8 cellular contexts compared by ENCODE assay signal in the genomic region with DNA sequence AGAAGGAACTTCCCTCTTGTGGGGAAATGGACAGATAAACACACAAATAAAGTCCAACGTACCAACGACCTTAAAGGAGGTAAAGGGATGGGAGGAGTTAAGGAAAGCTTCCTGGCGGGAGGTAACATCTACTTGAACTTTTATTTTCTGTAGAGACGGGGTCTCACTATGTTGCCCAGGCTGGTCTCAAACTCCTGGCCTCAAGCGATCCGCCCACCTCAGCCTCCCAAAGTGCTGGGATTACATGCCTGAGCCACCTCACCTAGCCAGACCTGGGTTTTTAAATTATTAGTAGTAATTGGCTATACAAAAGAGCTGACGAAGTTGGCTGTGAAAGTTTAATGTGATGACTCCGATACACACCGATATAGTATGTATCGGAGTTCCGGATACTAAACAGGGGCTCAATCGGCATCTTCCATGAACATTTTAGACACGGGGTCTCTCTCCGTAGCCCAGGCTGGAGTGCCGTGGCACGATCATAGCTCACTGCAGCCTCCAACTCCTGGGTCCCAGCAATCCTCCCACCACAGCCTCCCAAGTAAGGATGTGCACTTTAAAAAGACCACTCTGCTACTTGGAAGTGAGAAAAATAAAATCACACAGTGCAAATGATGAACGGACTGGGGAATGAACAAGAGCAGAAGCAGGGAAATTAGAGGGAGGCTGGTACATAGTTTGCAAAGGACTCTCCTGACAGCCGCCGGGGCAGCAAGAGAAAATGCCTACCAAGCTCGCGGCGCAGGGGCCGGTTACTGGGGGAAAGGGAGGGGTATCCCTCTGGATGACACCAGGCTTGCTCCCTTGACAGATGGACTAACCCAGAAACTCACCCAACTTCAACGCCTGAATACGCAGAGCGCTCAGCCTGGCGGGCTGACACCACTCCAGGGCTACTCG. TPM values are rescaled to one million over a fixed set of nuclear protein-coding genes. Genes with fewer than 3 reads are reported as not detected.
DNase-seq lines count a peak whose midpoint lies in the region; ATAC-seq and TF ChIP-seq lines count a peak whose summit lies in the region.

No MANE protein-coding gene starts in this region.

- peaks cover 54% of the 10 kb centered on the region for H3K79me2 ChIP-seq in osteoblast (ENCODE audit: insufficient read depth, low read length)

- peak overlapping the region; percentile 91 for H3K27ac ChIP-seq in osteoblast (ENCODE audit: low read depth, low read length)

- ATAC-seq in HG03469 (IDR thresholded peaks at IDR 0.05; ENCODE audit: unreplicated experiment) (no peak), GM21717 (IDR thresholded peaks at IDR 0.05; ENCODE audit: unreplicated experiment) (no peak)

- H3K27me3 Mint-ChIP-seq in Caco-2 (ENCODE audit: insufficient read depth, unreplicated experiment): no peaks in the 10 kb centered on the region

- TSS peak; percentile 48 for BruUV-seq in Caco-2 (replicated peaks; lab: Mats Ljungman, UMichigan)

- peak overlapping the region; percentile 96 for H3K4me3 Mint-ChIP-seq in Caco-2 (ENCODE audit: unreplicated experiment)

- DNase-seq in Caco-2: no peak
- DNase-seq in NT2/D1 (ENCODE audit: low read depth, low spot score): no peak
- DNase-seq in osteoblast (ENCODE audit: insufficient read length, low spot score, missing footprints): no peak
- no peak for DNase-seq in stimulated activated CD4-positive, alpha-beta T cell treated with anti-CD3 and anti-CD28 coated beads, Interleukin-15, amount 100 ng/mL, for 24 hours
- no peak for DNase-seq in H4 (ENCODE audit: low spot score)

- H3K36me3 ChIP-seq in Caco-2 (ENCODE audit: control insufficient read depth, insufficient read depth, low read length) (no peaks in the 10 kb centered on the region), NT2/D1 (ENCODE audit: insufficient read depth, insufficient read length, low read length) (peaks cover 13% of the 10 kb centered on the region), endocrine pancreas (ENCODE audit: control insufficient read depth, insufficient read depth, low read length) (no peaks in the 10 kb centered on the region), osteoblast (ENCODE audit: insufficient read depth, low read length) (peaks cover 19% of the 10 kb centered on the region)

- intact Hi-C loops in Caco-2 (cut with micrococcal nuclease; ENCODE audit: unreplicated experiment): loop anchor here (1.0 kb wide), 2 partner anchors 22 to 34 kb away; a partner anchor contains a TSS

- peaks cover 62% of the 10 kb centered on the region for H3K36me3 Mint-ChIP-seq in Caco-2 (ENCODE audit: insufficient read depth, unreplicated experiment)

- H3K4me2 ChIP-seq in osteoblast (ENCODE audit: insufficient read depth, low read length): peak overlapping the region; percentile 91

- peaks cover 11% of the 10 kb centered on the region for H3K4me1 Mint-ChIP-seq in Caco-2 (ENCODE audit: low read depth, unreplicated experiment)

- H3K27me3 ChIP-seq in Caco-2 (replicated peaks; ENCODE audit: control insufficient read depth, insufficient read depth, low read length) (no peaks in the 10 kb centered on the region), NT2/D1 (ENCODE audit: insufficient read depth, insufficient read length) (no peaks in the 10 kb centered on the region), endocrine pancreas (ENCODE audit: control insufficient read depth, insufficient read depth, low read length) (no peaks in the 10 kb centered on the region), osteoblast (ENCODE audit: insufficient read depth, low read length) (no peaks in the 10 kb centered on the region)

- CTCF ChIA-PET in Caco-2 (lab: Charles Lee): interaction anchor here (1.2 kb wide), 1 partner anchor 9 kb away, joined by 4 read pairs; no protein-coding TSS in a partner anchor

- H4K20me1 ChIP-seq in osteoblast (ENCODE audit: insufficient read depth, low read length): peaks cover 39% of the 10 kb centered on the region

- no peaks in the 10 kb centered on the region for H3K9me3 ChIP-seq in Caco-2
- no peaks in the 10 kb centered on the region for H3K9me3 ChIP-seq in NT2/D1 (ENCODE audit: insufficient read depth, low read length)
- no peaks in the 10 kb centered on the region for H3K9me3 ChIP-seq in endocrine pancreas (ENCODE audit: control insufficient read depth, low read length)
- H3K9me3 ChIP-seq in osteoblast (ENCODE audit: low read depth, low read length): no peaks in the 10 kb centered on the region

- H3K27ac Mint-ChIP-seq in Caco-2 (ENCODE audit: unreplicated experiment): peak overlapping the region; percentile 99

- POLR2A ChIA-PET in Caco-2 (lab: Charles Lee): interaction anchor here (0.5 to 1.9 kb wide), 9 partner anchors 9 to 1016 kb away, joined by 3 to 24 read pairs (median 3); a partner anchor contains a TSS

- TF ChIP-seq CTCF in Caco-2 (IDR thresholded peaks at IDR 0.05; ENCODE audit: insufficient read depth in 1 of 2, low read depth in 1 of 2, low read length in 1 of 2, severe bottlenecking in 1 of 2, unreplicated experiment in 1 of 2) (no peak), osteoblast (IDR thresholded peaks at IDR 0.05; ENCODE audit: extremely low read depth, low read depth, low read length) (no peak)

- peak overlapping the region; percentile 98 for H3K4me3 ChIP-seq in Caco-2 (ENCODE audit: low read depth, low read length)
- peak overlapping the region; percentile 44 for H3K4me3 ChIP-seq in NT2/D1 (ENCODE audit: insufficient read length, low read depth)
- H3K4me3 ChIP-seq in endocrine pancreas (ENCODE audit: control insufficient read depth, insufficient read depth, low read length): peak overlapping the region; percentile 92
- peak overlapping the region; percentile 95 for H3K4me3 ChIP-seq in osteoblast (ENCODE audit: insufficient read depth, low read length)

- peak overlapping the region; percentile 80 for H3K9ac ChIP-seq in NT2/D1 (ENCODE audit: insufficient read length, low read depth)
- H3K9ac ChIP-seq in endocrine pancreas (ENCODE audit: control insufficient read depth, insufficient read depth, low read length): peak overlapping the region; percentile 86

- H3K4me1 ChIP-seq in Caco-2: peaks cover 10% of the 10 kb centered on the region; the same call in 1 of the 2 replicates
- H3K4me1 ChIP-seq in NT2/D1 (ENCODE audit: insufficient read depth, insufficient read length): peaks cover 4% of the 10 kb centered on the region
- peaks cover 8% of the 10 kb centered on the region for H3K4me1 ChIP-seq in endocrine pancreas (ENCODE audit: control insufficient read depth, insufficient read depth, low read length)
- H3K4me1 ChIP-seq in osteoblast (ENCODE audit: insufficient read depth, low read length): peaks cover 30% of the 10 kb centered on the region

- no peaks in the 10 kb centered on the region for H3K9me3 Mint-ChIP-seq in Caco-2 (ENCODE audit: unreplicated experiment)

- peak overlapping the region; percentile 68 for H2AFZ ChIP-seq in osteoblast (ENCODE audit: low read length)

RNA-seq across cellular contexts. Expression of a gene that starts 1.0 kb away (rescaled TPM):
- total RNA-seq in Caco-2 (2022) (74.5 and 74.6 TPM in 2 replicates), osteoblast (26.8 and 32.9 TPM in 2 replicates)
- total RNA-seq in H4 (2014; rRNA removed; shearing (Covaris generic)): 19.5 and 37.4 TPM in 2 replicates

RNA-seq across cellular contexts. Expression of a gene that starts 21.9 kb away (rescaled TPM):
- total RNA-seq in Caco-2 (2022): 74.8 and 76.8 TPM in 2 replicates
- 56.1 and 66.6 TPM in 2 replicates for total RNA-seq in osteoblast
- total RNA-seq in H4 (2014; rRNA removed; shearing (Covaris generic)): 57.0 and 68.6 TPM in 2 replicates

RNA-seq across cellular contexts. Expression of a gene that starts 34.4 kb away (rescaled TPM):
- total RNA-seq in Caco-2 (2022) (85.2 and 85.7 TPM in 2 replicates), osteoblast (58.3 and 61.2 TPM in 2 replicates)
- 68.6 and 74.8 TPM in 2 replicates for total RNA-seq in H4 (2014; rRNA removed; shearing (Covaris generic))

Comparison
In these comparisons a context has a peak if more than half of its experiments do, and no peak if none do; other contexts are left out.
1. H3K4me3 ChIP-seq: peak in every context shown above with its lines; median percentile 98 in Caco-2; 95 in osteoblast; 92 in endocrine pancreas; 44 in NT2/D1.